In genomic region chr15:92668086-92668485, GRCh38 we compare ENCODE assay signal across 9 cellular contexts.
"Had no signal": no experiment of that assay in that cellular context is flagged by ENCODE, and none has a peak within 500 bp of the region (broad histone marks: within the 10 kb centered on the region; RNA-seq: fewer than 3 reads in every experiment).

No MANE protein-coding gene starts in this region.

- H3K27ac ChIP-seq: foreskin keratinocyte had no signal

- H3K9me3 ChIP-seq: body of pancreas had no signal

- H3K4me1 ChIP-seq: foreskin keratinocyte had no signal

- DNase-seq: activated CD8-positive, alpha-beta T cell treated with anti-CD3 and anti-CD28 coated beads for 36 hours; activated gamma-delta T cell; activated T-cell treated with anti-CD3 and anti-CD28 coated beads, Interleukin-2, amount 50 U/mL, for 72 hours; amygdala; body of pancreas; effector CD4-positive, alpha-beta T cell; foreskin keratinocyte; T-cell; T-helper 9 cell had no signal

- H3K27me3 ChIP-seq: body of pancreas had no signal

- H3K4me3 ChIP-seq: body of pancreas had no signal
